In genomic region chr1:61277129-61277801, GRCh38 we compare ENCODE assay signal across 17 cellular contexts.
DNase-seq lines count a peak whose midpoint lies in the region; TF ChIP-seq lines count a peak whose summit lies in the region.
"Had no signal": no experiment of that assay in that cellular context is flagged by ENCODE, and none has a peak within 500 bp of the region (broad histone marks: within the 10 kb centered on the region; RNA-seq: fewer than 3 reads in every experiment).

No MANE protein-coding gene starts in this region.

- no peak overlapping the region for H3K18ac ChIP-seq in mesenchymal stem cell (ENCODE audit: low read depth in 1 of 2, low read length in 2 of 2)

- H3K9ac ChIP-seq in Loucy (ENCODE audit: low read depth, low read length, poor library complexity, severe bottlenecking): no peak overlapping the region
- peak overlapping the region; percentile 56 for H3K9ac ChIP-seq in mesenchymal stem cell (ENCODE audit: low read length)

- H2AFZ ChIP-seq in Loucy (ENCODE audit: low read length) (0 out of 2 replicates have a peak overlapping the region, but pooled peaks have one; percentile 33), mesenchymal stem cell (ENCODE audit: low read depth, low read length) (no peak overlapping the region)

- H3K4me3 ChIP-seq in Loucy (ENCODE audit: low read length, poor library complexity, severe bottlenecking) (no peak overlapping the region), esophagus muscularis mucosa (peak overlapping the region in 2 of 4 donors; percentile 4 to 13), mesenchymal stem cell (ENCODE audit: insufficient read depth in 1 of 2, low read depth in 1 of 2, low read length in 2 of 2) (peak overlapping the region in 1 of 2 experiments; percentile 53), suprapubic skin (no peak overlapping the region)

- 63% methylated on average over 9 of the region's 10 CpGs for WGBS in esophagus muscularis mucosa
- 95% methylated on average over 5 of the region's 10 CpGs for WGBS in mesenchymal stem cell
- 73% methylated on average over 10 of the region's 10 CpGs for WGBS in suprapubic skin

- H3K4me2 ChIP-seq in Loucy (ENCODE audit: low read depth, low read length, poor library complexity, severe bottlenecking): no peak overlapping the region
- no peak overlapping the region for H3K4me2 ChIP-seq in mesenchymal stem cell (ENCODE audit: low read length, poor library complexity, severe bottlenecking)

- TF ChIP-seq CTCF in Loucy (conservative IDR thresholded peaks at IDR 0.05; ENCODE audit: low read length) (no peak), esophagus muscularis mucosa (IDR thresholded peaks at IDR 0.05) (no peak), suprapubic skin (IDR thresholded peaks at IDR 0.05) (no peak)

- no peak overlapping the region for H3K4ac ChIP-seq in mesenchymal stem cell (ENCODE audit: low read depth in 1 of 2, low read length in 2 of 2)

- no peak overlapping the region for H4K91ac ChIP-seq in mesenchymal stem cell (ENCODE audit: low read length)

- DNase-seq in esophagus muscularis mucosa (ENCODE audit: extremely low spot score) (peak; percentile 64), mesenchymal stem cell (no peak), suprapubic skin (ENCODE audit: low spot score in 2 of 2) (no peak), erythroblast (lab: John Stamatoyannopoulos, UW) (no peak), NCI-H510A (lab: John Stamatoyannopoulos, UW) (no peak)
- DNase-seq in activated CD4-positive, alpha-beta T cell treated with anti-CD3 and anti-CD28 coated beads for 48 hours: no peak
- no peak for DNase-seq in stimulated activated CD4-positive, alpha-beta T cell treated with anti-CD3 and anti-CD28 coated beads, Interleukin-2, amount 100 ng/mL, for 48 hours
- DNase-seq: activated CD4-positive, CD25-positive, alpha-beta regulatory T cell; activated gamma-delta T cell; CD8-positive, alpha-beta T cell; DMS79 treated with DMSO at 0.1 percent for 48 hours; effector memory CD8-positive, alpha-beta T cell; Karpas-422; naive thymus-derived CD4-positive, alpha-beta T cell; NCI-H1092 treated with DMSO at 0.1 percent for 48 hours; PC-3 had no signal

- no peak overlapping the region for H3K23ac ChIP-seq in mesenchymal stem cell (ENCODE audit: low read length in 2 of 2)

- H4K20me1 ChIP-seq in Loucy (ENCODE audit: insufficient read depth, low read length, poor library complexity, severe bottlenecking): no peaks in the 10 kb centered on the region

- H2AK5ac ChIP-seq in mesenchymal stem cell (ENCODE audit: low read length, severe bottlenecking): no peak overlapping the region

- H2BK5ac ChIP-seq in mesenchymal stem cell (ENCODE audit: low read depth, low read length, poor library complexity, severe bottlenecking): no peak overlapping the region

- intact Hi-C loops in esophagus muscularis mucosa (cut with DNase I): no loop called here

- no peaks in the 10 kb centered on the region for H3K9me2 ChIP-seq in Loucy (replicated peaks; ENCODE audit: low read depth, low read length)

- H3F3A ChIP-seq in Loucy (ENCODE audit: low read depth): no peaks in the 10 kb centered on the region

- TF ChIP-seq EP300 in esophagus muscularis mucosa (IDR thresholded peaks at IDR 0.05) (no peak), suprapubic skin (IDR thresholded peaks at IDR 0.05) (no peak)

- no peaks in the 10 kb centered on the region for H3K9me3 ChIP-seq in Loucy (ENCODE audit: insufficient read depth, low read depth, low read length)
- H3K9me3 ChIP-seq in esophagus muscularis mucosa: no peaks in the 10 kb centered on the region
- H3K9me3 ChIP-seq in mesenchymal stem cell (ENCODE audit: control insufficient read depth, low read length): no peaks in the 10 kb centered on the region
- H3K9me3 ChIP-seq in suprapubic skin: no peaks in the 10 kb centered on the region

- no peak overlapping the region for H2BK15ac ChIP-seq in mesenchymal stem cell (ENCODE audit: low read depth, poor library complexity, severe bottlenecking)

- H3K79me1 ChIP-seq in mesenchymal stem cell (replicated peaks; ENCODE audit: low read length, poor library complexity, severe bottlenecking): no peaks in the 10 kb centered on the region

- no peaks in the 10 kb centered on the region for H3K36me3 ChIP-seq in Loucy (ENCODE audit: insufficient read depth, low read length)
- H3K36me3 ChIP-seq in esophagus muscularis mucosa: no peaks in the 10 kb centered on the region
- H3K36me3 ChIP-seq in mesenchymal stem cell (ENCODE audit: control insufficient read depth in 1 of 2, insufficient read depth in 2 of 2, low read depth in 1 of 2, low read length in 2 of 2): no peaks in the 10 kb centered on the region
- H3K36me3 ChIP-seq in suprapubic skin: no peaks in the 10 kb centered on the region

- no peak overlapping the region for H3K14ac ChIP-seq in mesenchymal stem cell (ENCODE audit: low read length in 2 of 2)

- TF ChIP-seq POLR2A in esophagus muscularis mucosa (IDR thresholded peaks at IDR 0.05; ENCODE audit: low read depth): no peak
- no peak for TF ChIP-seq POLR2A in suprapubic skin (IDR thresholded peaks at IDR 0.05)
- no peak for TF ChIP-seq POLR2A in erythroblast (IDR thresholded peaks at IDR 0.05; ENCODE audit: low read length)

- no peak overlapping the region for H2BK12ac ChIP-seq in mesenchymal stem cell (ENCODE audit: low read length in 2 of 2)

- no peaks in the 10 kb centered on the region for H3K4me1 ChIP-seq in Loucy (ENCODE audit: insufficient read depth, low read length, poor library complexity, severe bottlenecking)
- peaks cover 32 to 69% (median 66%) of the 10 kb centered on the region in 4 donors for H3K4me1 ChIP-seq in esophagus muscularis mucosa
- H3K4me1 ChIP-seq in mesenchymal stem cell (ENCODE audit: control insufficient read depth, insufficient read depth, low read depth, low read length): no peaks in the 10 kb centered on the region
- peaks cover 2% of the 10 kb centered on the region for H3K4me1 ChIP-seq in suprapubic skin

- no peaks in the 10 kb centered on the region for H3K79me2 ChIP-seq in Loucy (ENCODE audit: insufficient read depth, low read length)

- H2BK120ac ChIP-seq in mesenchymal stem cell (ENCODE audit: low read depth, low read length): no peak overlapping the region

- H3K27me3 ChIP-seq in Loucy (ENCODE audit: insufficient read depth, low read length, poor library complexity, severe bottlenecking) (no peaks in the 10 kb centered on the region), esophagus muscularis mucosa (no peaks in the 10 kb centered on the region), mesenchymal stem cell (ENCODE audit: control insufficient read depth in 1 of 2, insufficient read depth in 1 of 2, low read length in 2 of 2) (no peaks in the 10 kb centered on the region), suprapubic skin (no peaks in the 10 kb centered on the region)

- H4K8ac ChIP-seq in mesenchymal stem cell (ENCODE audit: low read length): no peak overlapping the region

- H3K27ac ChIP-seq in esophagus muscularis mucosa (replicated peaks in 1 of 4): peak overlapping the region; percentile 48 to 66 (median 54)
- no peak overlapping the region for H3K27ac ChIP-seq in mesenchymal stem cell (ENCODE audit: low read length, poor library complexity, severe bottlenecking)
- H3K27ac ChIP-seq in suprapubic skin: peak overlapping the region; percentile 50
